25 cellular contexts compared by ENCODE assay signal in genomic region chr22:49259870-49260615, GRCh38.
"Had no signal": no experiment of that assay in that cellular context is flagged by ENCODE, and none has a peak within 500 bp of the region (broad histone marks: within the 10 kb centered on the region; RNA-seq: fewer than 3 reads in every experiment).

No MANE protein-coding gene starts in this region.

- H3K4me1 Mint-ChIP-seq: activated CD4-positive, alpha-beta T cell treated with anti-CD3 and anti-CD28 coated beads, Interleukin-2, amount 10 ng/mL, durations not matched to agents 7 days and 5 days; stimulated activated effector memory CD8-positive, alpha-beta T cell treated with anti-CD3 and anti-CD28 coated beads, Interleukin-12 subunit alpha, Interleukin-12 subunit beta, amount 100 ng/mL, for 72 hours; stimulated activated naive CD8-positive, alpha-beta T cell treated with anti-CD3 and anti-CD28 coated beads, Interleukin-15, amount 100 ng/mL, for 72 hours had no signal

- H3K27me3 Mint-ChIP-seq: activated CD4-positive, alpha-beta T cell treated with anti-CD3 and anti-CD28 coated beads, Interleukin-2, amount 10 ng/mL, durations not matched to agents 7 days and 5 days; activated naive CD8-positive, alpha-beta T cell treated with anti-CD3 and anti-CD28 coated beads, Interleukin-2, amount 10 ng/mL, durations not matched to agents 7 days and 5 days had no signal

- H3K36me3 Mint-ChIP-seq: activated naive CD8-positive, alpha-beta T cell treated with anti-CD3 and anti-CD28 coated beads, Interleukin-2, amount 10 ng/mL, durations not matched to agents 7 days and 5 days; brain; naive thymus-derived CD8-positive, alpha-beta T cell; stimulated activated effector memory CD8-positive, alpha-beta T cell treated with anti-CD3 and anti-CD28 coated beads, Interleukin-12 subunit alpha, Interleukin-12 subunit beta, amount 100 ng/mL, for 72 hours had no signal

- DNase-seq: activated CD4-positive, alpha-beta T cell treated with anti-CD3 and anti-CD28 coated beads for 1 hour; activated CD4-positive, alpha-beta T cell treated with anti-CD3 and anti-CD28 coated beads, Interleukin-2, amount 10 ng/mL, durations not matched to agents 7 days and 5 days; activated CD8-positive, alpha-beta T cell treated with anti-CD3 and anti-CD28 coated beads for 36 hours; activated naive CD4-positive, alpha-beta T cell treated with Interleukin-2 at 50 U/mL for 16 hours; activated naive CD8-positive, alpha-beta T cell treated with anti-CD3 and anti-CD28 coated beads, Interleukin-2, amount 10 ng/mL, durations not matched to agents 7 days and 5 days; activated T-cell treated with anti-CD3 and anti-CD28 coated beads, Interleukin-2, amount 50 U/mL, for 4 hours; esophagus squamous epithelium; foreskin melanocyte; heart right ventricle; kidney glomerular epithelial cell; naive thymus-derived CD8-positive, alpha-beta T cell; stimulated activated CD4-positive, alpha-beta T cell treated with anti-CD3 and anti-CD28 coated beads, Interleukin-12 subunit alpha, Interleukin-12 subunit beta, amount 100 ng/mL, for 4 hours; stimulated activated CD4-positive, alpha-beta T cell treated with anti-CD3 and anti-CD28 coated beads, Interleukin-4, amount 100 ng/mL, for 1 hour; stimulated activated naive CD8-positive, alpha-beta T cell treated with anti-CD3 and anti-CD28 coated beads, Interleukin-15, amount 100 ng/mL, for 72 hours; T-helper 17 cell; T1000; WERI-Rb-1 had no signal

- ATAC-seq: activated CD8-positive, alpha-beta T cell treated with anti-CD3 and anti-CD28 coated beads for 36 hours; activated T-cell treated with anti-CD3 and anti-CD28 coated beads, Interleukin-2, amount 50 U/mL, for 4 hours; heart right ventricle; left lobe of liver; naive thymus-derived CD8-positive, alpha-beta T cell; right lobe of liver; SK-N-SH treated with all-trans-retinoic acid at 6 μM for 48 hours; stimulated activated naive CD8-positive, alpha-beta T cell treated with anti-CD3 and anti-CD28 coated beads, Interleukin-15, amount 100 ng/mL, for 72 hours; T-helper 17 cell had no signal

- H3K4me3 Mint-ChIP-seq: activated CD4-positive, alpha-beta T cell treated with anti-CD3 and anti-CD28 coated beads, Interleukin-2, amount 10 ng/mL, durations not matched to agents 7 days and 5 days; activated CD8-positive, alpha-beta T cell treated with anti-CD3 and anti-CD28 coated beads for 36 hours; activated naive CD8-positive, alpha-beta T cell treated with anti-CD3 and anti-CD28 coated beads, Interleukin-2, amount 10 ng/mL, durations not matched to agents 7 days and 5 days; activated T-cell treated with anti-CD3 and anti-CD28 coated beads, Interleukin-2, amount 50 U/mL, for 4 hours; memory B cell; naive thymus-derived CD8-positive, alpha-beta T cell; stimulated activated effector memory CD8-positive, alpha-beta T cell treated with anti-CD3 and anti-CD28 coated beads, Interleukin-12 subunit alpha, Interleukin-12 subunit beta, amount 100 ng/mL, for 72 hours; stimulated activated naive CD8-positive, alpha-beta T cell treated with anti-CD3 and anti-CD28 coated beads, Interleukin-15, amount 100 ng/mL, for 72 hours; T-helper 17 cell had no signal

- H3K27ac Mint-ChIP-seq: activated CD4-positive, alpha-beta T cell treated with anti-CD3 and anti-CD28 coated beads, Interleukin-2, amount 10 ng/mL, durations not matched to agents 7 days and 5 days; activated CD8-positive, alpha-beta T cell treated with anti-CD3 and anti-CD28 coated beads for 36 hours; activated naive CD8-positive, alpha-beta T cell treated with anti-CD3 and anti-CD28 coated beads, Interleukin-2, amount 10 ng/mL, durations not matched to agents 7 days and 5 days; activated T-helper 2 cell treated with anti-CD3 and anti-CD28 coated beads, Interferon-gamma antibody, Interleukin-2, Interleukin-4, amounts not matched to agents 10 μg/mL and 5 μg/mL and 100 μg/mL, durations not matched to agents 14 hours and 24 hours and 36 hours; memory B cell; naive thymus-derived CD8-positive, alpha-beta T cell; progenitor cell of endocrine pancreas; stimulated activated effector memory CD8-positive, alpha-beta T cell treated with anti-CD3 and anti-CD28 coated beads, Interleukin-12 subunit alpha, Interleukin-12 subunit beta, amount 100 ng/mL, for 72 hours; T-helper 17 cell had no signal

- H3K9me3 Mint-ChIP-seq: activated CD4-positive, alpha-beta T cell treated with anti-CD3 and anti-CD28 coated beads, Interleukin-2, amount 10 ng/mL, durations not matched to agents 7 days and 5 days; activated CD8-positive, alpha-beta T cell treated with anti-CD3 and anti-CD28 coated beads for 36 hours; activated naive CD8-positive, alpha-beta T cell treated with anti-CD3 and anti-CD28 coated beads, Interleukin-2, amount 10 ng/mL, durations not matched to agents 7 days and 5 days; activated T-cell treated with anti-CD3 and anti-CD28 coated beads, Interleukin-2, amount 50 U/mL, for 4 hours; activated T-helper 2 cell treated with anti-CD3 and anti-CD28 coated beads, Interferon-gamma antibody, Interleukin-2, Interleukin-4, amounts not matched to agents 10 μg/mL and 5 μg/mL and 100 μg/mL, durations not matched to agents 14 hours and 24 hours and 36 hours; naive thymus-derived CD8-positive, alpha-beta T cell; stimulated activated effector memory CD8-positive, alpha-beta T cell treated with anti-CD3 and anti-CD28 coated beads, Interleukin-12 subunit alpha, Interleukin-12 subunit beta, amount 100 ng/mL, for 72 hours; stimulated activated naive CD8-positive, alpha-beta T cell treated with anti-CD3 and anti-CD28 coated beads, Interleukin-15, amount 100 ng/mL, for 72 hours had no signal
